Comparison of ENCODE assay signal across 1 cellular context in genomic region chr3:9250236-9250635, GRCh38.
TF ChIP-seq lines count a peak whose summit lies in the region.

No MANE protein-coding gene starts in this region.

TF ChIP-seq in SK-N-SH, 30 proteins besides CTCF, POLR2A, EP300 and RAD21 (continued from another document):
- TF ChIP-seq USF2 (IDR thresholded peaks at IDR 0.05; ENCODE audit: borderline replicate concordance, low read depth, low read length) = no peak
- TF ChIP-seq NRF1 (IDR thresholded peaks at IDR 0.05; ENCODE audit: low read depth, low read length) = no peak
- TF ChIP-seq FOXM1 (IDR thresholded peaks at IDR 0.05; ENCODE audit: low read depth) = no peak
